Comparison of ENCODE assay signal across 24 cellular contexts in genomic region chr1:118201524-118201923, GRCh38. TPM values are rescaled to one million over a fixed set of nuclear protein-coding genes. Genes with fewer than 3 reads are reported as not detected.
DNase-seq lines count a peak whose midpoint lies in the region; ATAC-seq, FAIRE-seq and TF ChIP-seq lines count a peak whose summit lies in the region.
"Had no signal": no experiment of that assay in that cellular context is flagged by ENCODE, and none has a peak within 500 bp of the region (broad histone marks: within the 10 kb centered on the region; RNA-seq: fewer than 3 reads in every experiment).

No MANE protein-coding gene starts in this region.

- H3K9ac ChIP-seq in GM12878 (ENCODE audit: control insufficient read depth, insufficient read depth, low read length) = no peak overlapping the region; the same call in 1 of the 2 replicates

- SMC1A ChIA-PET in GM12878 (lab: Charles Lee; ENCODE audit: uncharacterized antibody, unreplicated experiment) = no interaction called here

- no peak overlapping the region for H3K4me3 ChIP-seq in GM12878
- H3K4me3 ChIP-seq in left ventricle myocardium inferior = no peak overlapping the region
- H3K4me3 ChIP-seq in stomach = no peak overlapping the region

- WGBS in GM12878 (ENCODE audit: insufficient coverage, insufficient replicate concordance, low lambda C conversion rate, missing lambda C conversion rate) = 15% methylated on average over 3 of the region's 3 CpGs
- WGBS in stomach, 5 donors = 58 to 73% (median 64%) methylated on average over 3 of the region's 3 CpGs

- TF ChIP-seq CTCF in GM12878 (IDR thresholded peaks at IDR 0.05 in 2 of 3, conservative IDR thresholded peaks at IDR 0.05 in 1 of 3; ENCODE audit: control insufficient read depth in 2 of 3, extremely low read depth in 1 of 3, insufficient read depth in 1 of 3, low read depth in 3 of 3, low read length in 3 of 3) (no peak), left ventricle myocardium inferior (IDR thresholded peaks at IDR 0.05; ENCODE audit: borderline replicate concordance) (no peak), stomach (IDR thresholded peaks at IDR 0.05) (no peak)

- ATAC-seq in GM18519 (IDR thresholded peaks at IDR 0.05; ENCODE audit: low FRiP score, unreplicated experiment) = peak; percentile 57
- peak; percentile 68 for ATAC-seq in GM21515 (IDR thresholded peaks at IDR 0.05; ENCODE audit: unreplicated experiment)
- ATAC-seq in HG03280 (IDR thresholded peaks at IDR 0.05; ENCODE audit: unreplicated experiment) = peak; percentile 66
- peak; percentile 77 for ATAC-seq in GM12878
- ATAC-seq: left colon; stimulated activated naive CD8-positive, alpha-beta T cell treated with anti-CD3 and anti-CD28 coated beads, Interleukin-15, Interleukin-2, amounts not matched to agents 100 U/mL and 50 U/mL, for 24 hours; WTC11 had no signal

- no peaks in the 10 kb centered on the region for H3K9me3 ChIP-seq in GM12878 (replicated peaks; ENCODE audit: control insufficient read depth, insufficient read depth, low read length)
- no peaks in the 10 kb centered on the region for H3K9me3 ChIP-seq in left ventricle myocardium inferior (replicated peaks)
- H3K9me3 ChIP-seq in stomach = no peaks in the 10 kb centered on the region

- H3K27me3 ChIP-seq in GM12878 (replicated peaks in 1 of 2; ENCODE audit: control insufficient read depth in 2 of 2, insufficient read depth in 2 of 2, low read length in 1 of 2) (no peaks in the 10 kb centered on the region), left ventricle myocardium inferior (ENCODE audit: low read depth) (peaks cover 6% of the 10 kb centered on the region), stomach (no peaks in the 10 kb centered on the region)

- H3K79me2 ChIP-seq in GM12878 (ENCODE audit: control insufficient read depth, insufficient read depth, low read length) = no peaks in the 10 kb centered on the region

- RAD21 ChIA-PET in GM12878 (lab: Charles Lee; ENCODE audit: unreplicated experiment) = no interaction called here

- CTCF ChIA-PET in GM12878 (lab: Yijun Ruan, JAX) = no interaction called here

- H4K20me1 ChIP-seq in GM12878 (ENCODE audit: control insufficient read depth, insufficient read depth) = no peaks in the 10 kb centered on the region

- H3K4me1 ChIP-seq in GM12878 (ENCODE audit: control insufficient read depth, insufficient read depth, low read length) = peaks cover 4% of the 10 kb centered on the region; the same call in 1 of the 2 replicates
- no peaks in the 10 kb centered on the region for H3K4me1 ChIP-seq in left ventricle myocardium inferior
- no peaks in the 10 kb centered on the region for H3K4me1 ChIP-seq in stomach

- no peak overlapping the region for H2AFZ ChIP-seq in GM12878 (ENCODE audit: control insufficient read depth, low read depth, low read length)

- no peak for TF ChIP-seq EP300 in GM12878 (IDR thresholded peaks at IDR 0.05; ENCODE audit: borderline replicate concordance in 1 of 2, control insufficient read depth in 1 of 2, low read depth in 2 of 2, low read length in 2 of 2)
- no peak for TF ChIP-seq EP300 in stomach (IDR thresholded peaks at IDR 0.05)

- no TSS peak for BruUV-seq in GM12878 (replicated peaks; lab: Mats Ljungman, UMichigan)

- TF ChIP-seq RAD21 in GM12878 (IDR thresholded peaks at IDR 0.05; ENCODE audit: insufficient read depth, low read depth, low read length) = no peak

- POLR2A ChIA-PET in GM12878 (lab: Charles Lee) = no interaction called here

- no peak for TF ChIP-seq POLR2A in GM12878 (IDR thresholded peaks at IDR 0.05; ENCODE audit: low read depth, low read length)
- no peak for TF ChIP-seq POLR2A in stomach (IDR thresholded peaks at IDR 0.05)

- peak overlapping the region; percentile 48; the same call in 1 of the 2 replicates for H3K4me2 ChIP-seq in GM12878 (ENCODE audit: control insufficient read depth, insufficient read depth)

- in situ Hi-C loops in GM12878 (cut with MboI) = no loop called here

- H3K27ac ChIP-seq in GM12878 (ENCODE audit: control insufficient read depth, insufficient read depth) (peak overlapping the region; percentile 69), left ventricle myocardium inferior (replicated peaks) (no peak overlapping the region), stomach (no peak overlapping the region)

- FAIRE-seq in GM12878 (lab: Jason Lieb, UNC) = peak; percentile 56
- FAIRE-seq: HTR-8/SVneo had no signal

- H3K36me3 ChIP-seq in GM12878 (ENCODE audit: control insufficient read depth in 2 of 2, insufficient read depth in 2 of 2, low read length in 1 of 2) (no peaks in the 10 kb centered on the region), left ventricle myocardium inferior (no peaks in the 10 kb centered on the region), stomach (no peaks in the 10 kb centered on the region)

- peak; percentile 47 for DNase-seq in GM12878 (ENCODE audit: low read depth, low spot score)
- DNase-seq in left ventricle myocardium inferior = no peak
- DNase-seq in NCI-H2171 treated with DMSO at 0.1 percent for 48 hours (lab: John Stamatoyannopoulos, UW) = no peak
- DNase-seq in stomach = no peak
- DNase-seq: activated CD8-positive, alpha-beta memory T cell treated with anti-CD3 and anti-CD28 coated beads for 24 hours; COR-L47; EL; H9; Karpas-422; left colon; NCI-H1436; SHP77; stimulated activated CD4-positive, alpha-beta T cell treated with anti-CD3 and anti-CD28 coated beads, Interleukin-1b, Interleukin-23, amount 100 ng/mL, for 48 hours; stimulated activated naive CD8-positive, alpha-beta T cell treated with anti-CD3 and anti-CD28 coated beads, Interleukin-15, Interleukin-2, amounts not matched to agents 100 U/mL and 50 U/mL, for 24 hours; trophoblast cell had no signal

- intact Hi-C loops in GM12878 (cut with micrococcal nuclease; ENCODE audit: unreplicated experiment) (no loop called here), left ventricle myocardium inferior (cut with micrococcal nuclease) (no loop called here), stomach (cut with DNase I; ENCODE audit: low total_unique reads) (no loop called here)

TF ChIP-seq in GM12878, 131 proteins besides CTCF, POLR2A, EP300 and RAD21 (continues in another document):
- TF ChIP-seq NFIC (IDR thresholded peaks at IDR 0.05; ENCODE audit: low read depth, low read length) (0 out of 2 replicates have a peak, but pooled peaks have one; percentile 14), HSF1 (IDR thresholded peaks at IDR 0.05; ENCODE audit: low read depth, low read length) (no peak)

RNA-seq across cellular contexts. Expression of gene SPAG17, which starts 16.5 kb away (rescaled TPM):
- total RNA-seq in GM12878 (2013; cell fraction: nucleolus; rRNA removed) = not detected in 2 replicates
- not detected in 2 replicates for total RNA-seq in GM12878 (2014; rRNA removed)
- not detected in 2 replicates for total RNA-seq in GM12878 (2014; rRNA removed; fragmentation: Illumina TruSeq; extraction: Trizol)
- not detected in 2 replicates for total RNA-seq in GM12878 (2021)
- polyA plus RNA-seq in GM12878 (2011; ENCODE audit: low read depth) = not detected
- 0.16 TPM in 1 of 2 replicates, not detected in the other for polyA plus RNA-seq in GM12878 (2011; rRNA removed)
- polyA plus RNA-seq in GM12878 (2011; cell fraction: cytosol; rRNA removed) = not detected in 2 replicates
- polyA plus RNA-seq in GM12878 (2011; cell fraction: nucleus; rRNA removed) = 0.12 TPM in 1 of 2 replicates, not detected in the other
- not detected in 2 replicates for polyA plus RNA-seq in GM12878 (2012)
- polyA plus RNA-seq in GM12878 (2014; fragmentation: Illumina TruSeq; extraction: Trizol) = not detected in 2 replicates
- under 1 TPM; 0.02 to 0.03 TPM for polyA plus RNA-seq in GM12878 (2014; fragmentation: Nextera tagmentation; extraction: Ambion mirVana)
- not detected in 2 replicates for polyA plus RNA-seq in GM12878 (2014; rRNA removed)
- under 1 TPM in 1 of 2 experiments, not detected in 1; 0.16 TPM for polyA plus RNA-seq in GM12878 (2016; fragmentation: Nextera tagmentation; extraction: Ambion mirVana)
- not detected in 2 replicates for polyA minus RNA-seq in GM12878 (2011; rRNA and poly(A)+ RNA removed)
- not detected in 2 replicates for polyA minus RNA-seq in GM12878 (2011; cell fraction: cytosol; rRNA and poly(A)+ RNA removed)
- not detected in 2 replicates for polyA minus RNA-seq in GM12878 (2011; cell fraction: nucleus; rRNA and poly(A)+ RNA removed)
- not detected for total RNA-seq in left ventricle myocardium inferior
- total RNA-seq in stomach = 1 to 10 TPM in 1 of 5 donors, under 1 TPM in 1, not detected in 3; under 0.01 to 5.0 TPM
- polyA plus RNA-seq in stomach = 1 to 10 TPM in 1 of 3 donors, not detected in 2; 8.9 TPM
- total RNA-seq: activated T-helper 1 cell treated with anti-CD3 and anti-CD28 coated beads, Interleukin-12 subunit alpha, Interleukin-12 subunit beta, Interleukin-2, Interleukin-4 antibody, amounts not matched to agents 30 ng/mL and 10 ng/mL and 1 ng/mL, durations not matched to agents 14 hours and 24 hours and 36 hours; left colon; OCI-LY7; posterior vena cava; T-helper 1 cell treated with Interleukin-12 subunit alpha and Interleukin-12 subunit beta and Interleukin-4 antibody, amounts not matched to agents 30 ng/mL and 1 ng/mL, for 36 hours had no signal
